Comparison of ENCODE assay signal across 8 cellular contexts in the genomic region with DNA sequence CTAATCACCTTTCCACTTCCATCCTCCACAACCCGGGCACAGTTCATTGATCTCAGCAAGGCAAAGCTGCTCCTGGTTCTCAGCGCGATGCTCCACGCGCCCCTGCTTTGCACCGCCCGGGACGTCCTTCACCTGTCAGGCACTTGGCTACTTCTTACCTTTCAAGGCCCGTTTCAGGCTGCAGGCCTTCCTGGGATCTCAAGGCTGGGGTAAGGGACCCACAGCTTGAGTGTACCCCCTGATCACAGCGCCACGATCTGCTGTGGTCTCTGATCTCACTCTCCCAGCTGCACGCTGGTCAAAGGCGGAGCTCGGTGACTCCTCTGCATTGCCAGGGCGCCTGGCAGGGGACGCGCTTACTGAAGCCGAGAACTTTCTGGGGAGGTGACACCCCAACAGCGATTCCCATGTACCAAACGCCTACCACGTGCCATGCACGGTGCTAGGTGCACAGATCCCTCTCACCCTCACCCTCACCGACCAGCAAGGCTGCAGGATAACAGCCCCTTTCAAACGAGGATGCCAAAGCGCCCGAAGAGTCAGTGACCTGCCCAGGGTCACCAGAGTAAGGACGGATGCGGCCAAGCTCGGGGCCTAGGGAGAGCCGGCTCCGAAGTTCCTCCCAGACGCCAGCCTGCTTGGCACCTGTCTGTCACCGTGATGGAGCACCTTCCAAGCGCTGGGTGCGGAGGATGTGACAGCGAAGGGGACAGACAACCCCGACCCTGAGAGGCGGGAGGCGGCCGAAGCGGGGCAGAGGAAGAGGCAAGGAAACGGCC. TPM values are rescaled to one million over a fixed set of nuclear protein-coding genes. Genes with fewer than 3 reads are reported as not detected.
A peak's percentile ranks its signal among the peaks of the same experiment; 100 is the strongest.
DNase-seq lines count a peak whose midpoint lies in the region; ATAC-seq and TF ChIP-seq lines count a peak whose summit lies in the region.

No MANE protein-coding gene starts in this region.

- H3K27ac ChIP-seq in HL-60 (replicated peaks) (peak overlapping the region; percentile 95), skin epidermis (peak overlapping the region; percentile 50 to 99 (median 96))

- no TSS peak for BruUV-seq in Calu3 (replicated peaks; lab: Mats Ljungman, UMichigan)

- peak overlapping the region; percentile 87 for H3K4me3 ChIP-seq in HL-60 (replicated peaks; ENCODE audit: insufficient read depth, low read length)
- H3K4me3 ChIP-seq in skin epidermis: peak overlapping the region; percentile 71 to 95 (median 90)

- no peak for TF ChIP-seq CTCF in Calu3 (IDR thresholded peaks at IDR 0.05; ENCODE audit: unreplicated experiment)
- TF ChIP-seq CTCF in HL-60 (IDR thresholded peaks at IDR 0.05; ENCODE audit: insufficient read depth, low read length): no peak
- TF ChIP-seq CTCF in brain (conservative IDR thresholded peaks at IDR 0.05): no peak

- H3K9me3 Mint-ChIP-seq in Calu3 (ENCODE audit: low read depth, unreplicated experiment) (no peaks in the 10 kb centered on the region), brain (peaks cover 0 to 4% (median 0%) of the 10 kb centered on the region in 5 experiments)
- H3K9me3 Mint-ChIP-seq in T-helper 1 cell treated with Interleukin-12 subunit alpha and Interleukin-12 subunit beta and Interleukin-4 antibody, amounts not matched to agents 30 μg/mL and 1 μg/mL, for 36 hours: no peaks in the 10 kb centered on the region

- CTCF ChIA-PET in Calu3 (lab: Charles Lee): no interaction called here

- ATAC-seq in GM21360 (IDR thresholded peaks at IDR 0.05; ENCODE audit: unreplicated experiment): peak; percentile 12

- H3K4me3 Mint-ChIP-seq in Calu3 (ENCODE audit: low read depth, unreplicated experiment) (no peak overlapping the region), brain (peak overlapping the region in 4 of 5 experiments; percentile 92 to 93 (median 92))
- H3K4me3 Mint-ChIP-seq in T-helper 1 cell treated with Interleukin-12 subunit alpha and Interleukin-12 subunit beta and Interleukin-4 antibody, amounts not matched to agents 30 μg/mL and 1 μg/mL, for 36 hours: peak overlapping the region; percentile 92

- H3K36me3 Mint-ChIP-seq in Calu3 (ENCODE audit: insufficient read depth, unreplicated experiment) (peaks cover 38% of the 10 kb centered on the region), brain (peaks cover 11% of the 10 kb centered on the region)
- H3K36me3 Mint-ChIP-seq in T-helper 1 cell treated with Interleukin-12 subunit alpha and Interleukin-12 subunit beta and Interleukin-4 antibody, amounts not matched to agents 30 μg/mL and 1 μg/mL, for 36 hours (ENCODE audit: low read depth): peaks cover 24% of the 10 kb centered on the region

- H3K27me3 ChIP-seq in HL-60 (ENCODE audit: insufficient read depth, poor library complexity, severe bottlenecking): no peaks in the 10 kb centered on the region

- peak overlapping the region; percentile 11 for H3K27ac Mint-ChIP-seq in Calu3 (ENCODE audit: unreplicated experiment)
- peak overlapping the region; percentile 93 for H3K27ac Mint-ChIP-seq in T-helper 1 cell treated with Interleukin-12 subunit alpha and Interleukin-12 subunit beta and Interleukin-4 antibody, amounts not matched to agents 30 μg/mL and 1 μg/mL, for 36 hours
- peak overlapping the region; percentile 76 to 94 (median 88) for H3K27ac Mint-ChIP-seq in brain

- intact Hi-C loops in Calu3 (cut with micrococcal nuclease; ENCODE audit: unreplicated experiment): no loop called here

- peaks cover 23% of the 10 kb centered on the region for H3K4me1 Mint-ChIP-seq in Calu3 (ENCODE audit: low read depth, unreplicated experiment)
- peaks cover 32% of the 10 kb centered on the region for H3K4me1 Mint-ChIP-seq in T-helper 1 cell treated with Interleukin-12 subunit alpha and Interleukin-12 subunit beta and Interleukin-4 antibody, amounts not matched to agents 30 μg/mL and 1 μg/mL, for 36 hours (ENCODE audit: low read depth)
- H3K4me1 Mint-ChIP-seq in brain: peaks cover 50% of the 10 kb centered on the region

- peak; percentile 36 for DNase-seq in Calu3
- DNase-seq in HL-60 (ENCODE audit: low read depth in 1 of 2, low spot score in 1 of 2): peak; percentile 38 to 46
- peak; percentile 43 for DNase-seq in iPS-NIHi11 (ENCODE audit: low spot score)
- DNase-seq in ureter (ENCODE audit: low spot score): no peak

- no peaks in the 10 kb centered on the region for H3K27me3 Mint-ChIP-seq in Calu3 (ENCODE audit: unreplicated experiment)
- no peaks in the 10 kb centered on the region for H3K27me3 Mint-ChIP-seq in T-helper 1 cell treated with Interleukin-12 subunit alpha and Interleukin-12 subunit beta and Interleukin-4 antibody, amounts not matched to agents 30 μg/mL and 1 μg/mL, for 36 hours (ENCODE audit: low read depth)
- H3K27me3 Mint-ChIP-seq in brain: no peaks in the 10 kb centered on the region

RNA-seq across cellular contexts. Expression of a gene that starts 0.8 kb away (rescaled TPM):
- total RNA-seq in Calu3 (2022) (87.0 and 93.1 TPM in 2 replicates), ureter (79.5 TPM)
- polyA plus RNA-seq in brain (ENCODE audit: insufficient read depth, low read depth, low replicate concordance): 64.5 TPM

RNA-seq across cellular contexts. Expression of a gene that starts 0.9 kb away (rescaled TPM):
- total RNA-seq in Calu3 (2022): 54.8 and 56.7 TPM in 2 replicates
- 24.1 TPM for polyA plus RNA-seq in brain (ENCODE audit: insufficient read depth, low read depth, low replicate concordance)
- 33.2 TPM for total RNA-seq in ureter

RNA-seq across cellular contexts. Expression of a gene that starts 51.8 kb away (rescaled TPM):
- total RNA-seq in Calu3 (2022) (22.9 and 25.0 TPM in 2 replicates), ureter (51.8 TPM)
- polyA plus RNA-seq in brain (ENCODE audit: insufficient read depth, low read depth, low replicate concordance): 23.6 TPM

Comparison
In these comparisons a context has a peak if more than half of its experiments do, and no peak if none do; other contexts are left out.
1. H3K27ac Mint-ChIP-seq: peak in every context shown above with its lines; median percentile 93 in T-helper 1 cell treated with Interleukin-12 subunit alpha and Interleukin-12 subunit beta and Interleukin-4 antibody, amounts not matched to agents 30 μg/mL and 1 μg/mL, for 36 hours; 88 in brain; 11 in Calu3.